In the genomic region with DNA sequence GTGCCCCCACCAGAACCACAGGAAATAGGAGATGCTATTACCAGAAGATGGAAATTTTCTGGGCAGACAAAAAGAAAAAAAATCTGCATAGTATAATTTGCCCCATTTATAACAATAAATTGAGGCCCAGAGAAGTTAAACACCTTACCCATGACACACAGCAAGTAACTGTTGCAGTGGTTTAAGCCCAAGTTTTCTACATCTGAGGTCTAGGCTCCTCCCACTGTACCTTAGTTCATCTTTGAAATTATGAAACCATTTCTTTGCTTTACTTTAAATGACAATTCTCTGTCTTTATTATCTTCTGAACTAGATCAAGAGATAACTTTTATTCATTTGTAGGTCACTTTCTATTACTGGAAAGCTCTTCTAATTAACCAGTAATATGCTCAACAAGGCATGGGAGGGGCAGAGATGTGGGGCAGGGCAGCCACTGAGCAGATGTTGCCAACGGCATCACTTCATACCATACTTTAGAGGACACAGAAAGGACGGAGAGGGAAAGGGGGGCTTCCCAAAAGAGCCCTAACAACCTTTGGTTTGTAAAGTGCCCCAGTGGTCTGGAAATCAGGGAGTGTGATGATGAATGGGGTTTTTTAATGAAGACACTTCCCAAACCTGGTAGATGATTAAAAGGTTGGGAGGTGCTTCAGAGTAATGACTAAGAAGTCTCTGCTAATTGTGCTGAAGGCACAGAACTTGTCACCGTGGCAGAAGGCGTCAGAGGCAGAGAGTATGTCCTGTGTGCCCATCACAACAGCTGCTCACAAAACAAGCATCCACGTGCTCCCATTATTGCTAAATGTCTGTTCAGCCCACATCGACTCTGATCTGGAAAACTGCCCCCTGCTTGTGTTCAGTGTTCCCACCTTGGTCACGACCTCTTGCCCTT, we compare ENCODE assay signal across 1 cellular context.
TF ChIP-seq lines count a peak whose summit lies in the region.

No MANE protein-coding gene starts in this region.

TF ChIP-seq in H1, 55 proteins besides CTCF, POLR2A, EP300 and RAD21:
- TF ChIP-seq RFX5 (IDR thresholded peaks at IDR 0.05; ENCODE audit: borderline replicate concordance, low read depth, low read length) (no peak), TAF7 (optimal IDR thresholded peaks at IDR 0.05; ENCODE audit: borderline replicate concordance, low read depth, low read length) (no peak), NANOG (IDR thresholded peaks at IDR 0.05; ENCODE audit: insufficient read depth, low read depth, low read length, poor library complexity, severe bottlenecking) (no peak), GABPA (IDR thresholded peaks at IDR 0.05; ENCODE audit: borderline replicate concordance, insufficient read depth, low read length) (no peak), HDAC2 (IDR thresholded peaks at IDR 0.05; ENCODE audit: borderline replicate concordance in 1 of 2, low read depth in 2 of 2, low read length in 2 of 2) (no peak), USF2 (IDR thresholded peaks at IDR 0.05; ENCODE audit: low read length) (no peak), TEAD4 (IDR thresholded peaks at IDR 0.05; ENCODE audit: low read depth, low read length) (no peak), ASH2L (IDR thresholded peaks at IDR 0.05; ENCODE audit: low read length) (no peak), CBX8 (IDR thresholded peaks at IDR 0.05; ENCODE audit: borderline replicate concordance, low read depth, low read length) (no peak), CHD7 (IDR thresholded peaks at IDR 0.05; ENCODE audit: insufficient replicate concordance, low read length) (no peak), YY1 (IDR thresholded peaks at IDR 0.05; ENCODE audit: low read depth, low read length) (no peak), SIRT6 (IDR thresholded peaks at IDR 0.05; ENCODE audit: low read length) (no peak), TBP (IDR thresholded peaks at IDR 0.05; ENCODE audit: low read depth, low read length) (no peak), EGR1 (IDR thresholded peaks at IDR 0.05; ENCODE audit: borderline replicate concordance, low read depth, low read length) (no peak), RBBP5 (IDR thresholded peaks at IDR 0.05; ENCODE audit: borderline replicate concordance, low read depth, low read length) (no peak), JUND (IDR thresholded peaks at IDR 0.05; ENCODE audit: low read length) (no peak), SP2 (IDR thresholded peaks at IDR 0.05; ENCODE audit: low read length) (no peak), CHD1 (IDR thresholded peaks at IDR 0.05; ENCODE audit: low read depth, low read length) (no peak), PHF8 (conservative IDR thresholded peaks at IDR 0.05; ENCODE audit: low read depth, low read length) (no peak)
- TF ChIP-seq, protein P1, sequence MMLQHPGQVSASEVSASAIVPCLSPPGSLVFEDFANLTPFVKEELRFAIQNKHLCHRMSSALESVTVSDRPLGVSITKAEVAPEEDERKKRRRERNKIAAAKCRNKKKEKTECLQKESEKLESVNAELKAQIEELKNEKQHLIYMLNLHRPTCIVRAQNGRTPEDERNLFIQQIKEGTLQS (IDR thresholded peaks at IDR 0.05; ENCODE audit: insufficient read depth, low read depth, low read length): no peak
